Comparison of ENCODE assay signal across 2 cellular contexts in the genomic region with DNA sequence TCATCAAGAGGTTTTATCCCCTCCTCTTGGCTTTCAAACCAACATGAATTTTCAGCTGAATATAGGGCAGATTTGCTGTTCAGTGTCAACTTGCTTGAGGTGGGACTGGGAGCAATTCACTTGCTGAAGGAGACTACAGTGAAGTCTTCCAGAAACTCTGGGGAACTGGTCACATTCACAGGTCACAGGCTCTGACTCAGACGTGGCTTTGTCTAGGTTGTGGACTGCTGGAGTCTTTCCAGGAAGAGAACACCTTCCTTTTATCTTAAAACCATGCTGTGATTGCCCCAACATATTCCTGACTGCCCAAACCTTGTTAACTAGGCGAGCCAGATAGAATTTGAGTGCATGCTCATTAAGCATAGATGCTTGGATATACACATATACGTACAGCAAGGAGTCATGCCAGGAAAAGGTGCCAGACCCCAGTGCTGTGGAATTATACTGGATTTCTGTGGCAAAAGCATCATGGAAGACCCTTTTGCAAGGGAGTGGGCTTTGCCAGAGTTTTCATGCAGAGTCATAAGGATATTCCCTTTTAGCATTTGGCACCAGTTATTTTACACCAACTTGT.
TF ChIP-seq lines count a peak whose summit lies in the region.

No MANE protein-coding gene starts in this region.

TF ChIP-seq in Ishikawa, 13 proteins besides CTCF, POLR2A, EP300 and RAD21 (continued from another document):
- TF ChIP-seq, protein P1, sequence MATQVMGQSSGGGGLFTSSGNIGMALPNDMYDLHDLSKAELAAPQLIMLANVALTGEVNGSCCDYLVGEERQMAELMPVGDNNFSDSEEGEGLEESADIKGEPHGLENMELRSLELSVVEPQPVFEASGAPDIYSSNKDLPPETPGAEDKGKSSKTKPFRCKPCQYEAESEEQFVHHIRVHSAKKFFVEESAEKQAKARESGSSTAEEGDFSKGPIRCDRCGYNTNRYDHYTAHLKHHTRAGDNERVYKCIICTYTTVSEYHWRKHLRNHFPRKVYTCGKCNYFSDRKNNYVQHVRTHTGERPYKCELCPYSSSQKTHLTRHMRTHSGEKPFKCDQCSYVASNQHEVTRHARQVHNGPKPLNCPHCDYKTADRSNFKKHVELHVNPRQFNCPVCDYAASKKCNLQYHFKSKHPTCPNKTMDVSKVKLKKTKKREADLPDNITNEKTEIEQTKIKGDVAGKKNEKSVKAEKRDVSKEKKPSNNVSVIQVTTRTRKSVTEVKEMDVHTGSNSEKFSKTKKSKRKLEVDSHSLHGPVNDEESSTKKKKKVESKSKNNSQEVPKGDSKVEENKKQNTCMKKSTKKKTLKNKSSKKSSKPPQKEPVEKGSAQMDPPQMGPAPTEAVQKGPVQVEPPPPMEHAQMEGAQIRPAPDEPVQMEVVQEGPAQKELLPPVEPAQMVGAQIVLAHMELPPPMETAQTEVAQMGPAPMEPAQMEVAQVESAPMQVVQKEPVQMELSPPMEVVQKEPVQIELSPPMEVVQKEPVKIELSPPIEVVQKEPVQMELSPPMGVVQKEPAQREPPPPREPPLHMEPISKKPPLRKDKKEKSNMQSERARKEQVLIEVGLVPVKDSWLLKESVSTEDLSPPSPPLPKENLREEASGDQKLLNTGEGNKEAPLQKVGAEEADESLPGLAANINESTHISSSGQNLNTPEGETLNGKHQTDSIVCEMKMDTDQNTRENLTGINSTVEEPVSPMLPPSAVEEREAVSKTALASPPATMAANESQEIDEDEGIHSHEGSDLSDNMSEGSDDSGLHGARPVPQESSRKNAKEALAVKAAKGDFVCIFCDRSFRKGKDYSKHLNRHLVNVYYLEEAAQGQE (IDR thresholded peaks at IDR 0.05; ENCODE audit: low read depth), result no peak
- TF ChIP-seq, protein P2, sequence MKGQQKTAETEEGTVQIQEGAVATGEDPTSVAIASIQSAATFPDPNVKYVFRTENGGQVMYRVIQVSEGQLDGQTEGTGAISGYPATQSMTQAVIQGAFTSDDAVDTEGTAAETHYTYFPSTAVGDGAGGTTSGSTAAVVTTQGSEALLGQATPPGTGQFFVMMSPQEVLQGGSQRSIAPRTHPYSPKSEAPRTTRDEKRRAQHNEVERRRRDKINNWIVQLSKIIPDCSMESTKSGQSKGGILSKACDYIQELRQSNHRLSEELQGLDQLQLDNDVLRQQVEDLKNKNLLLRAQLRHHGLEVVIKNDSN (IDR thresholded peaks at IDR 0.05), result peak; percentile 31; the same call in 1 of the 2 replicates
- TF ChIP-seq TCF12 (IDR thresholded peaks at IDR 0.05; ENCODE audit: low read depth) (peak; percentile 90), NFIC (IDR thresholded peaks at IDR 0.05) (peak; percentile 95), YY1 (IDR thresholded peaks at IDR 0.05; ENCODE audit: low read depth) (peak; percentile 50; the same call in 1 of the 2 replicates), CEBPB (IDR thresholded peaks at IDR 0.05) (no peak), TAF1 (IDR thresholded peaks at IDR 0.05; ENCODE audit: low read depth) (no peak), FOXM1 (IDR thresholded peaks at IDR 0.05; ENCODE audit: borderline replicate concordance, low read depth) (peak; percentile 57; the same call in 1 of the 2 replicates), ZBTB7A (IDR thresholded peaks at IDR 0.05; ENCODE audit: low read depth) (no peak), CREB1 (IDR thresholded peaks at IDR 0.05; ENCODE audit: low read depth) (no peak)
- TF ChIP-seq, protein P3, sequence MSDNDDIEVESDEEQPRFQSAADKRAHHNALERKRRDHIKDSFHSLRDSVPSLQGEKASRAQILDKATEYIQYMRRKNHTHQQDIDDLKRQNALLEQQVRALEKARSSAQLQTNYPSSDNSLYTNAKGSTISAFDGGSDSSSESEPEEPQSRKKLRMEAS (IDR thresholded peaks at IDR 0.05), result peak; percentile 33; the same call in 1 of the 2 replicates
TF ChIP-seq in Ishikawa: peak in this region for 7.

TF ChIP-seq in K562, 482 proteins besides CTCF, POLR2A, EP300 and RAD21:
- TF ChIP-seq, protein P4, sequence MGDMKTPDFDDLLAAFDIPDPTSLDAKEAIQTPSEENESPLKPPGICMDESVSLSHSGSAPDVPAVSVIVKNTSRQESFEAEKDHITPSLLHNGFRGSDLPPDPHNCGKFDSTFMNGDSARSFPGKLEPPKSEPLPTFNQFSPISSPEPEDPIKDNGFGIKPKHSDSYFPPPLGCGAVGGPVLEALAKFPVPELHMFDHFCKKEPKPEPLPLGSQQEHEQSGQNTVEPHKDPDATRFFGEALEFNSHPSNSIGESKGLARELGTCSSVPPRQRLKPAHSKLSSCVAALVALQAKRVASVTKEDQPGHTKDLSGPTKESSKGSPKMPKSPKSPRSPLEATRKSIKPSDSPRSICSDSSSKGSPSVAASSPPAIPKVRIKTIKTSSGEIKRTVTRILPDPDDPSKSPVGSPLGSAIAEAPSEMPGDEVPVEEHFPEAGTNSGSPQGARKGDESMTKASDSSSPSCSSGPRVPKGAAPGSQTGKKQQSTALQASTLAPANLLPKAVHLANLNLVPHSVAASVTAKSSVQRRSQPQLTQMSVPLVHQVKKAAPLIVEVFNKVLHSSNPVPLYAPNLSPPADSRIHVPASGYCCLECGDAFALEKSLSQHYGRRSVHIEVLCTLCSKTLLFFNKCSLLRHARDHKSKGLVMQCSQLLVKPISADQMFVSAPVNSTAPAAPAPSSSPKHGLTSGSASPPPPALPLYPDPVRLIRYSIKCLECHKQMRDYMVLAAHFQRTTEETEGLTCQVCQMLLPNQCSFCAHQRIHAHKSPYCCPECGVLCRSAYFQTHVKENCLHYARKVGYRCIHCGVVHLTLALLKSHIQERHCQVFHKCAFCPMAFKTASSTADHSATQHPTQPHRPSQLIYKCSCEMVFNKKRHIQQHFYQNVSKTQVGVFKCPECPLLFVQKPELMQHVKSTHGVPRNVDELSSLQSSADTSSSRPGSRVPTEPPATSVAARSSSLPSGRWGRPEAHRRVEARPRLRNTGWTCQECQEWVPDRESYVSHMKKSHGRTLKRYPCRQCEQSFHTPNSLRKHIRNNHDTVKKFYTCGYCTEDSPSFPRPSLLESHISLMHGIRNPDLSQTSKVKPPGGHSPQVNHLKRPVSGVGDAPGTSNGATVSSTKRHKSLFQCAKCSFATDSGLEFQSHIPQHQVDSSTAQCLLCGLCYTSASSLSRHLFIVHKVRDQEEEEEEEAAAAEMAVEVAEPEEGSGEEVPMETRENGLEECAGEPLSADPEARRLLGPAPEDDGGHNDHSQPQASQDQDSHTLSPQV (IDR thresholded peaks at IDR 0.05), result no peak
- TF ChIP-seq RBBP5 (IDR thresholded peaks at IDR 0.05; ENCODE audit: borderline replicate concordance, insufficient read depth, low read length, poor library complexity, severe bottlenecking) (no peak), ZFP30 (CRISPR knock-in tag; IDR thresholded peaks at IDR 0.05; ENCODE audit: borderline replicate concordance) (no peak), SRSF3 (IDR thresholded peaks at IDR 0.05; ENCODE audit: insufficient read depth, low read length) (no peak), NFYB (IDR thresholded peaks at IDR 0.05; ENCODE audit: extremely low read depth, insufficient read length) (no peak), NR2C1 (IDR thresholded peaks at IDR 0.05) (no peak), NR2C1 (tag; IDR thresholded peaks at IDR 0.05) (no peak), ZNF24 (IDR thresholded peaks at IDR 0.05) (no peak), NFIC (IDR thresholded peaks at IDR 0.05) (peak; percentile 26; the same call in 1 of the 2 replicates), CBFA2T3 (IDR thresholded peaks at IDR 0.05) (0 out of 2 replicates have a peak, but pooled peaks have one; percentile 15), RBM25 (IDR thresholded peaks at IDR 0.05; ENCODE audit: low read depth, low read length, severe bottlenecking) (no peak), MCM7 (IDR thresholded peaks at IDR 0.05) (no peak), ZZZ3 (IDR thresholded peaks at IDR 0.05) (no peak), TBP (optimal IDR thresholded peaks at IDR 0.05; ENCODE audit: low read depth, low read length) (no peak)
- TF ChIP-seq, protein P5, sequence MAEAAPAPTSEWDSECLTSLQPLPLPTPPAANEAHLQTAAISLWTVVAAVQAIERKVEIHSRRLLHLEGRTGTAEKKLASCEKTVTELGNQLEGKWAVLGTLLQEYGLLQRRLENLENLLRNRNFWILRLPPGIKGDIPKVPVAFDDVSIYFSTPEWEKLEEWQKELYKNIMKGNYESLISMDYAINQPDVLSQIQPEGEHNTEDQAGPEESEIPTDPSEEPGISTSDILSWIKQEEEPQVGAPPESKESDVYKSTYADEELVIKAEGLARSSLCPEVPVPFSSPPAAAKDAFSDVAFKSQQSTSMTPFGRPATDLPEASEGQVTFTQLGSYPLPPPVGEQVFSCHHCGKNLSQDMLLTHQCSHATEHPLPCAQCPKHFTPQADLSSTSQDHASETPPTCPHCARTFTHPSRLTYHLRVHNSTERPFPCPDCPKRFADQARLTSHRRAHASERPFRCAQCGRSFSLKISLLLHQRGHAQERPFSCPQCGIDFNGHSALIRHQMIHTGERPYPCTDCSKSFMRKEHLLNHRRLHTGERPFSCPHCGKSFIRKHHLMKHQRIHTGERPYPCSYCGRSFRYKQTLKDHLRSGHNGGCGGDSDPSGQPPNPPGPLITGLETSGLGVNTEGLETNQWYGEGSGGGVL (CRISPR knock-in tag; IDR thresholded peaks at IDR 0.05), result no peak
- TF ChIP-seq, protein P6, sequence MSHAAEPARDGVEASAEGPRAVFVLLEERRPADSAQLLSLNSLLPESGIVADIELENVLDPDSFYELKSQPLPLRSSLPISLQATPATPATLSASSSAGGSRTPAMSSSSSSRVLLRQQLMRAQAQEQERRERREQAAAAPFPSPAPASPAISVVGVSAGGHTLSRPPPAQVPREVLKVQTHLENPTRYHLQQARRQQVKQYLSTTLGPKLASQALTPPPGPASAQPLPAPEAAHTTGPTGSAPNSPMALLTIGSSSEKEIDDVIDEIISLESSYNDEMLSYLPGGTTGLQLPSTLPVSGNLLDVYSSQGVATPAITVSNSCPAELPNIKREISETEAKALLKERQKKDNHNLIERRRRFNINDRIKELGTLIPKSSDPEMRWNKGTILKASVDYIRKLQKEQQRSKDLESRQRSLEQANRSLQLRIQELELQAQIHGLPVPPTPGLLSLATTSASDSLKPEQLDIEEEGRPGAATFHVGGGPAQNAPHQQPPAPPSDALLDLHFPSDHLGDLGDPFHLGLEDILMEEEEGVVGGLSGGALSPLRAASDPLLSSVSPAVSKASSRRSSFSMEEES (CRISPR knock-in tag; IDR thresholded peaks at IDR 0.05), result no peak
- TF ChIP-seq, protein P7, sequence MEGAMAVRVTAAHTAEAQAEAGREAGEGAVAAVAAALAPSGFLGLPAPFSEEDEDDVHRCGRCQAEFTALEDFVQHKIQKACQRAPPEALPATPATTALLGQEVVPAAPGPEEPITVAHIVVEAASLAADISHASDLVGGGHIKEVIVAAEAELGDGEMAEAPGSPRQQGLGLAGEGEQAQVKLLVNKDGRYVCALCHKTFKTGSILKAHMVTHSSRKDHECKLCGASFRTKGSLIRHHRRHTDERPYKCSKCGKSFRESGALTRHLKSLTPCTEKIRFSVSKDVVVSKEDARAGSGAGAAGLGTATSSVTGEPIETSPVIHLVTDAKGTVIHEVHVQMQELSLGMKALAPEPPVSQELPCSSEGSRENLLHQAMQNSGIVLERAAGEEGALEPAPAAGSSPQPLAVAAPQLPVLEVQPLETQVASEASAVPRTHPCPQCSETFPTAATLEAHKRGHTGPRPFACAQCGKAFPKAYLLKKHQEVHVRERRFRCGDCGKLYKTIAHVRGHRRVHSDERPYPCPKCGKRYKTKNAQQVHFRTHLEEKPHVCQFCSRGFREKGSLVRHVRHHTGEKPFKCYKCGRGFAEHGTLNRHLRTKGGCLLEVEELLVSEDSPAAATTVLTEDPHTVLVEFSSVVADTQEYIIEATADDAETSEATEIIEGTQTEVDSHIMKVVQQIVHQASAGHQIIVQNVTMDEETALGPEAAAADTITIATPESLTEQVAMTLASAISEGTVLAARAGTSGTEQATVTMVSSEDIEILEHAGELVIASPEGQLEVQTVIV (CRISPR knock-in tag; IDR thresholded peaks at IDR 0.05; ENCODE audit: borderline replicate concordance), result no peak
- TF ChIP-seq, protein P8, sequence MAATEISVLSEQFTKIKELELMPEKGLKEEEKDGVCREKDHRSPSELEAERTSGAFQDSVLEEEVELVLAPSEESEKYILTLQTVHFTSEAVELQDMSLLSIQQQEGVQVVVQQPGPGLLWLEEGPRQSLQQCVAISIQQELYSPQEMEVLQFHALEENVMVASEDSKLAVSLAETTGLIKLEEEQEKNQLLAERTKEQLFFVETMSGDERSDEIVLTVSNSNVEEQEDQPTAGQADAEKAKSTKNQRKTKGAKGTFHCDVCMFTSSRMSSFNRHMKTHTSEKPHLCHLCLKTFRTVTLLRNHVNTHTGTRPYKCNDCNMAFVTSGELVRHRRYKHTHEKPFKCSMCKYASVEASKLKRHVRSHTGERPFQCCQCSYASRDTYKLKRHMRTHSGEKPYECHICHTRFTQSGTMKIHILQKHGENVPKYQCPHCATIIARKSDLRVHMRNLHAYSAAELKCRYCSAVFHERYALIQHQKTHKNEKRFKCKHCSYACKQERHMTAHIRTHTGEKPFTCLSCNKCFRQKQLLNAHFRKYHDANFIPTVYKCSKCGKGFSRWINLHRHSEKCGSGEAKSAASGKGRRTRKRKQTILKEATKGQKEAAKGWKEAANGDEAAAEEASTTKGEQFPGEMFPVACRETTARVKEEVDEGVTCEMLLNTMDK (IDR thresholded peaks at IDR 0.05; ENCODE audit: borderline replicate concordance, insufficient read depth, low read depth, low read length, poor library complexity, severe bottlenecking), result no peak
